Comparison of ENCODE assay signal across 4 cellular contexts in the genomic region with DNA sequence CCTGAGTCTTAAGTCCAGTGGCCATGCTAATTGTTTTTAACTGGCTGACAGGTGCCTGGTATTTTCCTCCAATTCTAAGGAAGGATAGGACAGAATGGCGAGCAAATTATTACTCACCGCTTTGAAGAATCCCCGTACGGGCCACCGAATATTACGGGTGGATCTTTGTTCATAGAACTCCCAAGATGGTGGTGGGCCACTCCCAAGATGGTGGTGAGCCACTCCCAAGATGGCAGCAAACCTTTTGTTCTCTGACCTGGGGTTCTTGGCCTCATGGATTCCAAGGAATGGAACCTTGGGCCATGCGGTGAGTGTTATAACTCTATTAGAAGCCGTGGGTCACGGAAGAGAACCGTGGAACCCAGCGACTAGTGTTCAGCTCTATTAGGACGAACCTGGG. TPM values are rescaled to one million over a fixed set of nuclear protein-coding genes. Genes with fewer than 3 reads are reported as not detected.
"Had no signal": no experiment of that assay in that cellular context is flagged by ENCODE, and none has a peak within 500 bp of the region (broad histone marks: within the 10 kb centered on the region; RNA-seq: fewer than 3 reads in every experiment).

No MANE protein-coding gene starts in this region.

RNA-seq across cellular contexts. Expression of gene ADH4, which starts 34.8 kb away (rescaled TPM):
- total RNA-seq: LHCN-M2, M059J, MCF 10A, NCI-H460 had no signal
